7 cellular contexts compared by ENCODE assay signal in genomic region chr15:21735837-21736236, GRCh38.
DNase-seq lines count a peak whose midpoint lies in the region; ATAC-seq and TF ChIP-seq lines count a peak whose summit lies in the region.
"Not testable (repeated sequence)": the region's sequence is repeated elsewhere in the genome, so short reads cannot be mapped to it uniquely, and the experiment has no call there.

No MANE protein-coding gene starts in this region.

- not testable (repeated sequence) for H3K9me3 ChIP-seq in CD8-positive, alpha-beta T cell (ENCODE audit: low read length); mucosa of descending colon

- DNase-seq in CD8-positive, alpha-beta T cell; activated B cell treated with CpG ODN at 0.5 μM for 24 hours; activated CD8-positive, alpha-beta memory T cell treated with anti-CD3 and anti-CD28 coated beads, Interleukin-2, amount 10 ng/mL, durations not matched to agents 7 days and 5 days; activated naive CD8-positive, alpha-beta T cell treated with anti-CD3 and anti-CD28 coated beads, Interleukin-2, amount 10 ng/mL, durations not matched to agents 7 days and 5 days; mucosa of descending colon; natural killer cell treated with Interleukin-12 subunit alpha and Interleukin-12 subunit beta and Interleukin-15 and Interleukin-18, amount 100 ng/mL, for 72 hours (ENCODE audit: low spot score); stimulated activated naive CD8-positive, alpha-beta T cell treated with anti-CD3 and anti-CD28 coated beads, Interleukin-15, amount 100 ng/mL, for 72 hours: not testable (repeated sequence)

- not testable (repeated sequence) for H3K27ac Mint-ChIP-seq in CD8-positive, alpha-beta T cell; activated B cell treated with CpG ODN at 0.5 μM for 24 hours; activated CD8-positive, alpha-beta memory T cell treated with anti-CD3 and anti-CD28 coated beads, Interleukin-2, amount 10 ng/mL, durations not matched to agents 7 days and 5 days; activated naive CD8-positive, alpha-beta T cell treated with anti-CD3 and anti-CD28 coated beads, Interleukin-2, amount 10 ng/mL, durations not matched to agents 7 days and 5 days; natural killer cell treated with Interleukin-12 subunit alpha and Interleukin-12 subunit beta and Interleukin-15 and Interleukin-18, amount 100 ng/mL, for 72 hours; stimulated activated naive CD8-positive, alpha-beta T cell treated with anti-CD3 and anti-CD28 coated beads, Interleukin-15, amount 100 ng/mL, for 72 hours

- H3K4me3 ChIP-seq in CD8-positive, alpha-beta T cell (ENCODE audit: low read depth, low read length); mucosa of descending colon: not testable (repeated sequence)

- not testable (repeated sequence) for H3K4me1 Mint-ChIP-seq in CD8-positive, alpha-beta T cell (ENCODE audit: low read depth); activated B cell treated with CpG ODN at 0.5 μM for 24 hours; activated CD8-positive, alpha-beta memory T cell treated with anti-CD3 and anti-CD28 coated beads, Interleukin-2, amount 10 ng/mL, durations not matched to agents 7 days and 5 days; activated naive CD8-positive, alpha-beta T cell treated with anti-CD3 and anti-CD28 coated beads, Interleukin-2, amount 10 ng/mL, durations not matched to agents 7 days and 5 days; natural killer cell treated with Interleukin-12 subunit alpha and Interleukin-12 subunit beta and Interleukin-15 and Interleukin-18, amount 100 ng/mL, for 72 hours (ENCODE audit: low read depth in 2 of 2); stimulated activated naive CD8-positive, alpha-beta T cell treated with anti-CD3 and anti-CD28 coated beads, Interleukin-15, amount 100 ng/mL, for 72 hours

- not testable (repeated sequence) for H3K36me3 Mint-ChIP-seq in CD8-positive, alpha-beta T cell; activated B cell treated with CpG ODN at 0.5 μM for 24 hours (ENCODE audit: low read depth); activated CD8-positive, alpha-beta memory T cell treated with anti-CD3 and anti-CD28 coated beads, Interleukin-2, amount 10 ng/mL, durations not matched to agents 7 days and 5 days; activated naive CD8-positive, alpha-beta T cell treated with anti-CD3 and anti-CD28 coated beads, Interleukin-2, amount 10 ng/mL, durations not matched to agents 7 days and 5 days; natural killer cell treated with Interleukin-12 subunit alpha and Interleukin-12 subunit beta and Interleukin-15 and Interleukin-18, amount 100 ng/mL, for 72 hours

- not testable (repeated sequence) for H3K27me3 Mint-ChIP-seq in CD8-positive, alpha-beta T cell (ENCODE audit: low read depth); activated B cell treated with CpG ODN at 0.5 μM for 24 hours; activated CD8-positive, alpha-beta memory T cell treated with anti-CD3 and anti-CD28 coated beads, Interleukin-2, amount 10 ng/mL, durations not matched to agents 7 days and 5 days; activated naive CD8-positive, alpha-beta T cell treated with anti-CD3 and anti-CD28 coated beads, Interleukin-2, amount 10 ng/mL, durations not matched to agents 7 days and 5 days; natural killer cell treated with Interleukin-12 subunit alpha and Interleukin-12 subunit beta and Interleukin-15 and Interleukin-18, amount 100 ng/mL, for 72 hours; stimulated activated naive CD8-positive, alpha-beta T cell treated with anti-CD3 and anti-CD28 coated beads, Interleukin-15, amount 100 ng/mL, for 72 hours

- not testable (repeated sequence) for TF ChIP-seq CTCF in CD8-positive, alpha-beta T cell (IDR thresholded peaks at IDR 0.05); activated B cell treated with CpG ODN at 0.5 μM for 24 hours (IDR thresholded peaks at IDR 0.05); mucosa of descending colon (IDR thresholded peaks at IDR 0.05)

- intact Hi-C loops in CD8-positive, alpha-beta T cell (cut with DNase I, micrococcal nuclease); activated B cell treated with CpG ODN at 0.5 μM for 24 hours (cut with micrococcal nuclease); mucosa of descending colon (cut with DNase I, micrococcal nuclease): not testable (repeated sequence)

- H3K27ac ChIP-seq in CD8-positive, alpha-beta T cell (ENCODE audit: low read depth, low read length), result not testable (repeated sequence)

- not testable (repeated sequence) for H3K9me3 Mint-ChIP-seq in CD8-positive, alpha-beta T cell; activated B cell treated with CpG ODN at 0.5 μM for 24 hours; activated CD8-positive, alpha-beta memory T cell treated with anti-CD3 and anti-CD28 coated beads, Interleukin-2, amount 10 ng/mL, durations not matched to agents 7 days and 5 days (ENCODE audit: low read depth); activated naive CD8-positive, alpha-beta T cell treated with anti-CD3 and anti-CD28 coated beads, Interleukin-2, amount 10 ng/mL, durations not matched to agents 7 days and 5 days; natural killer cell treated with Interleukin-12 subunit alpha and Interleukin-12 subunit beta and Interleukin-15 and Interleukin-18, amount 100 ng/mL, for 72 hours; stimulated activated naive CD8-positive, alpha-beta T cell treated with anti-CD3 and anti-CD28 coated beads, Interleukin-15, amount 100 ng/mL, for 72 hours

- POLR2A ChIA-PET in CD8-positive, alpha-beta T cell (lab: Charles Lee); activated B cell treated with CpG ODN at 0.5 μM for 24 hours (lab: Charles Lee); activated naive CD8-positive, alpha-beta T cell treated with anti-CD3 and anti-CD28 coated beads, Interleukin-2, amount 10 ng/mL, durations not matched to agents 7 days and 5 days (lab: Charles Lee): not testable (repeated sequence)

- H3K4me1 ChIP-seq in CD8-positive, alpha-beta T cell (ENCODE audit: insufficient read depth, low read length); mucosa of descending colon (ENCODE audit: low read depth): not testable (repeated sequence)

- H3K4me3 Mint-ChIP-seq in CD8-positive, alpha-beta T cell; activated B cell treated with CpG ODN at 0.5 μM for 24 hours; activated CD8-positive, alpha-beta memory T cell treated with anti-CD3 and anti-CD28 coated beads, Interleukin-2, amount 10 ng/mL, durations not matched to agents 7 days and 5 days; activated naive CD8-positive, alpha-beta T cell treated with anti-CD3 and anti-CD28 coated beads, Interleukin-2, amount 10 ng/mL, durations not matched to agents 7 days and 5 days; natural killer cell treated with Interleukin-12 subunit alpha and Interleukin-12 subunit beta and Interleukin-15 and Interleukin-18, amount 100 ng/mL, for 72 hours; stimulated activated naive CD8-positive, alpha-beta T cell treated with anti-CD3 and anti-CD28 coated beads, Interleukin-15, amount 100 ng/mL, for 72 hours: not testable (repeated sequence)

- not testable (repeated sequence) for H3K27me3 ChIP-seq in CD8-positive, alpha-beta T cell (ENCODE audit: insufficient read depth, low read length)

- CTCF ChIA-PET in CD8-positive, alpha-beta T cell (lab: Charles Lee); activated B cell treated with CpG ODN at 0.5 μM for 24 hours (lab: Charles Lee); activated CD8-positive, alpha-beta memory T cell treated with anti-CD3 and anti-CD28 coated beads, Interleukin-2, amount 10 ng/mL, durations not matched to agents 7 days and 5 days (lab: Charles Lee): not testable (repeated sequence)

- H3K36me3 ChIP-seq in CD8-positive, alpha-beta T cell (ENCODE audit: insufficient read depth, low read length); mucosa of descending colon (ENCODE audit: low read depth): not testable (repeated sequence)

- ATAC-seq in CD8-positive, alpha-beta T cell, result peak; percentile 79
- peak; percentile 26 for ATAC-seq in activated B cell treated with CpG ODN at 0.5 μM for 24 hours (ENCODE audit: low read depth)
- peak; percentile 66 for ATAC-seq in activated CD8-positive, alpha-beta memory T cell treated with anti-CD3 and anti-CD28 coated beads, Interleukin-2, amount 10 ng/mL, durations not matched to agents 7 days and 5 days
- peak; percentile 82 for ATAC-seq in activated naive CD8-positive, alpha-beta T cell treated with anti-CD3 and anti-CD28 coated beads, Interleukin-2, amount 10 ng/mL, durations not matched to agents 7 days and 5 days (ENCODE audit: low read depth)
- peak; percentile 45 for ATAC-seq in mucosa of descending colon
- ATAC-seq in natural killer cell treated with Interleukin-12 subunit alpha and Interleukin-12 subunit beta and Interleukin-15 and Interleukin-18, amount 100 ng/mL, for 72 hours, result peak; percentile 80 to 87
- ATAC-seq in stimulated activated naive CD8-positive, alpha-beta T cell treated with anti-CD3 and anti-CD28 coated beads, Interleukin-15, amount 100 ng/mL, for 72 hours, result peak; percentile 72

Comparison
In these comparisons a context has a peak if more than half of its experiments do, and no peak if none do; other contexts are left out.
1. ATAC-seq: peak in every context shown above with its lines; median percentile 84 in natural killer cell treated with Interleukin-12 subunit alpha and Interleukin-12 subunit beta and Interleukin-15 and Interleukin-18, amount 100 ng/mL, for 72 hours; 82 in activated naive CD8-positive, alpha-beta T cell treated with anti-CD3 and anti-CD28 coated beads, Interleukin-2, amount 10 ng/mL, durations not matched to agents 7 days and 5 days; 79 in CD8-positive, alpha-beta T cell; 72 in stimulated activated naive CD8-positive, alpha-beta T cell treated with anti-CD3 and anti-CD28 coated beads, Interleukin-15, amount 100 ng/mL, for 72 hours; 66 in activated CD8-positive, alpha-beta memory T cell treated with anti-CD3 and anti-CD28 coated beads, Interleukin-2, amount 10 ng/mL, durations not matched to agents 7 days and 5 days; 45 in mucosa of descending colon; 26 in activated B cell treated with CpG ODN at 0.5 μM for 24 hours.